Comparison of ENCODE assay signal across 7 cellular contexts in genomic region chr1:200281451-200281850, GRCh38.
"Had no signal": no experiment of that assay in that cellular context is flagged by ENCODE, and none has a peak within 500 bp of the region (broad histone marks: within the 10 kb centered on the region; RNA-seq: fewer than 3 reads in every experiment).

No MANE protein-coding gene starts in this region.

- FAIRE-seq: H54, HepG2 had no signal

- DNase-seq: GOT3, H9, HCEC 1CT, KG1 had no signal

- H3K27ac ChIP-seq: HL-60 had no signal
